Comparison of ENCODE assay signal across 11 cellular contexts in genomic region chr7:17506090-17506489, GRCh38.
DNase-seq lines count a peak whose midpoint lies in the region; ATAC-seq and TF ChIP-seq lines count a peak whose summit lies in the region.
"Had no signal": no experiment of that assay in that cellular context is flagged by ENCODE, and none has a peak within 500 bp of the region (broad histone marks: within the 10 kb centered on the region; RNA-seq: fewer than 3 reads in every experiment).

No MANE protein-coding gene starts in this region.

- no peak for TF ChIP-seq CTCF in progenitor cell of endocrine pancreas (IDR thresholded peaks at IDR 0.05; ENCODE audit: unreplicated experiment)

- in situ Hi-C loops in ACHN (cut with HindIII; ENCODE audit: low pct_ligation_motif_present, low pct_unique_long_range_greater_than_20kb, low sequenced_read_pairs) = no loop called here

- H3K27me3 Mint-ChIP-seq in progenitor cell of endocrine pancreas = no peaks in the 10 kb centered on the region
- H3K27me3 Mint-ChIP-seq: T-helper 17 cell had no signal

- H3K4me1 Mint-ChIP-seq in progenitor cell of endocrine pancreas (ENCODE audit: low read depth) = peaks cover 28% of the 10 kb centered on the region
- H3K4me1 Mint-ChIP-seq: T-helper 17 cell had no signal

- no peak overlapping the region for H3K27ac Mint-ChIP-seq in progenitor cell of endocrine pancreas
- H3K27ac Mint-ChIP-seq: T-helper 17 cell had no signal

- H3K36me3 Mint-ChIP-seq in progenitor cell of endocrine pancreas (ENCODE audit: insufficient read depth) = no peaks in the 10 kb centered on the region

- ATAC-seq in GM19023 (IDR thresholded peaks at IDR 0.05; ENCODE audit: unreplicated experiment) (peak; percentile 94), HG02840 (IDR thresholded peaks at IDR 0.05; ENCODE audit: low FRiP score, unreplicated experiment) (peak; percentile 94), HG02970 (IDR thresholded peaks at IDR 0.05; ENCODE audit: low FRiP score, unreplicated experiment) (no peak)
- ATAC-seq: T-helper 17 cell had no signal

- DNase-seq in NCI-H748 treated with DMSO at 0.1 percent for 48 hours (lab: John Stamatoyannopoulos, UW) (peak; percentile 63), progenitor cell of endocrine pancreas (ENCODE audit: low spot score, unreplicated experiment) (no peak), ACHN (no peak), NCI-H1105 treated with DMSO at 0.1 percent for 48 hours (lab: John Stamatoyannopoulos, UW) (no peak), cortex of kidney (lab: John Stamatoyannopoulos, UW) (no peak)
- DNase-seq: MV-4-11; stimulated activated CD4-positive, alpha-beta T cell treated with anti-CD3 and anti-CD28 coated beads, Interleukin-15, amount 100 ng/mL, for 24 hours; T-helper 17 cell had no signal

- H3K9me3 Mint-ChIP-seq in progenitor cell of endocrine pancreas (ENCODE audit: low read depth) = no peaks in the 10 kb centered on the region

- H3K4me3 Mint-ChIP-seq in progenitor cell of endocrine pancreas (ENCODE audit: low read depth) = peak overlapping the region; percentile 49
- H3K4me3 Mint-ChIP-seq: T-helper 17 cell had no signal
